Comparison of ENCODE assay signal across 8 cellular contexts in the genomic region with DNA sequence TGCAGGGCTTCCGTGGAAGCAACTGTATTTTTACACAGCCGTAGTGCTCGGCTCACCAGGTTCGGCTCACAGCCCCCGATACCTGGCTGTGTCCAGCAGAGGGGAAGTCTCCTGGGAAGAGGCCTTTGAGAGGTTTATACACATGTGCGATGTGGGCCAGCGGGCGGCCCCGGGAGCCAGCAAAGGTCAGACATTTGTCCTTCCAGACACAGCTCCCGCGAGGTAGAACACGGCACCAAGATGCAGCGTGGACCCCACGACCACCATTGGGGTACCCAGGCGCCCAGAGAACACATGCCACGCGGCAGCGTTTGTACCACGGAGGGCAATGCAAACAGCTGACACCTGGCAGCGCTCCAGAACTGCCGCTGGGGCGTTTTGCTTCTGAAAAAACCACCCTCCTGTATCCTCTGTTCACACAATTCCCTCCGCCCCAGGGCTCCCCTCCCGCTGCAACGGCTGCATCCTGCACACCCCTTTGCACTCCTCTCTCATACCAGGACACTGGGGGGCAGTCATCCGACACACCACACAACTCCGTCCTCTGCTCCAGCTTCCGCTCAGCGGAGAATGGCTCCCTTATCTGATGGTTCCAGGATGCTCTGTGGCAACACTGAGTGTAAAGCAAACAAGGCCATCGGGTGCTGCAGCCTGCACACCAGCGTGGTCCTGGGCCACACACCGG.
DNase-seq lines count a peak whose midpoint lies in the region; ATAC-seq and TF ChIP-seq lines count a peak whose summit lies in the region.

No MANE protein-coding gene starts in this region.

- H3K9me3 Mint-ChIP-seq in osteocyte (ENCODE audit: unreplicated experiment), result no peaks in the 10 kb centered on the region

- TF ChIP-seq CTCF in LNCaP clone FGC (IDR thresholded peaks at IDR 0.05; ENCODE audit: control insufficient read depth, extremely low read depth, insufficient read depth) (peak; percentile 66), osteocyte (IDR thresholded peaks at IDR 0.05) (peak; percentile 76)

- ATAC-seq in HG03342 (IDR thresholded peaks at IDR 0.05; ENCODE audit: unreplicated experiment), result no peak

- H3K27me3 Mint-ChIP-seq in osteocyte (ENCODE audit: unreplicated experiment), result no peaks in the 10 kb centered on the region

- no peak overlapping the region for H3K4me3 ChIP-seq in LNCaP clone FGC (ENCODE audit: low read depth, low read length)

- no peak overlapping the region for H3K4me3 Mint-ChIP-seq in osteocyte (ENCODE audit: unreplicated experiment)

- H3K4me1 Mint-ChIP-seq in osteocyte (ENCODE audit: unreplicated experiment), result peaks cover 20% of the 10 kb centered on the region

- peak overlapping the region; percentile 54 for H3K27ac Mint-ChIP-seq in osteocyte (ENCODE audit: unreplicated experiment)

- no peaks in the 10 kb centered on the region for H3K36me3 Mint-ChIP-seq in osteocyte (ENCODE audit: unreplicated experiment)

- DNase-seq in DMS79 (lab: John Stamatoyannopoulos, UW) (peak; percentile 40), LNCaP clone FGC (ENCODE audit: low read depth) (peak; percentile 61), SHP77 (lab: John Stamatoyannopoulos, UW) (peak; percentile 78 to 83), globus pallidus (ENCODE audit: low spot score) (peak; percentile 78), osteocyte (ENCODE audit: extremely low spot score, unreplicated experiment) (peak; percentile 89), substantia nigra (lab: John Stamatoyannopoulos, UW) (peak; percentile 9 to 86 (median 62))
- DNase-seq in activated gamma-delta T cell treated with anti-CD3 and anti-CD28 coated beads, Interleukin-2, amount 50 U/mL, for 16 hours (ENCODE audit: low read depth), result peak; percentile 43

- peak overlapping the region; percentile 41 for H3K27ac ChIP-seq in substantia nigra (ENCODE audit: low read depth, low read length, poor library complexity, severe bottlenecking)
